In the genomic region with DNA sequence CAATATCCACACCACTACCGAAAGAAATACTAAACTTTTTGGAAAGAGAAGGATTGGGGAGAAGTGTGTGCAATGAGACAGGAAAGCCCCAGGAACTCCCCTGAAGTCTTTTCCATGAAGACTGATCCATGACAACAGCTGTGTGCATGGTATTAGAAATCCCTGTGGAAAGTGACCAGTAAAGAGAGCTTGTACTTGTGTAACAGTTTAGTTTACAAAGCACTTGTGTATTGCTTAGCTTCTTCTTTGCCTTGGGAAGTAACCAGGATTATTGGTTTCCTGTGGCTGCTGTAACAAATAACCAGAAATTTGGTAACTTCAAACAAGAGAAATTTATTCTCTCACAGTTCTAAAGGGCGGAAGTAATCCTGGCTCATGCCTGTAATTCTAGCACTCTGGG, we compare ENCODE assay signal across 39 cellular contexts.
"Had no signal": no experiment of that assay in that cellular context is flagged by ENCODE, and none has a peak within 500 bp of the region (broad histone marks: within the 10 kb centered on the region; RNA-seq: fewer than 3 reads in every experiment).

No MANE protein-coding gene starts in this region.

- H3K27ac Mint-ChIP-seq: activated B cell treated with CpG ODN at 0.5 μM for 24 hours; activated CD4-positive, alpha-beta memory T cell treated with anti-CD3 and anti-CD28 coated beads for 36 hours; activated CD4-positive, alpha-beta T cell treated with anti-CD3 and anti-CD28 coated beads, Interleukin-2, amount 10 ng/mL, durations not matched to agents 24 days and 14 days; activated CD8-positive, alpha-beta memory T cell treated with anti-CD3 and anti-CD28 coated beads, Interleukin-2, amount 10 ng/mL, durations not matched to agents 7 days and 5 days; activated CD8-positive, alpha-beta T cell treated with anti-CD3 and anti-CD28 coated beads for 36 hours; activated naive CD4-positive, alpha-beta T cell treated with anti-CD3 and anti-CD28 coated beads, Interleukin-2, amount 10 ng/mL, durations not matched to agents 7 days and 5 days; activated naive CD4-positive, alpha-beta T cell treated with anti-CD3 and anti-CD28 coated beads, Interleukin-2, amount 50 U/mL, for 24 hours; activated naive CD8-positive, alpha-beta T cell; activated naive CD8-positive, alpha-beta T cell treated with anti-CD3 and anti-CD28 coated beads, Interleukin-2, amount 10 ng/mL, durations not matched to agents 7 days and 5 days; activated naive CD8-positive, alpha-beta T cell treated with anti-CD3 and anti-CD28 coated beads, Interleukin-2, amount 50 U/mL, for 24 hours; activated T-cell treated with anti-CD3 and anti-CD28 coated beads, Interleukin-2, amount 50 U/mL, for 24 hours; activated T-helper 2 cell treated with anti-CD3 and anti-CD28 coated beads, Interferon-gamma antibody, Interleukin-2, Interleukin-4, amounts not matched to agents 10 μg/mL and 5 μg/mL and 100 μg/mL, durations not matched to agents 14 hours and 24 hours and 36 hours; T-helper 1 cell treated with Interleukin-12 subunit alpha and Interleukin-12 subunit beta and Interleukin-4 antibody, amounts not matched to agents 30 μg/mL and 1 μg/mL, for 36 hours; T-helper 2 cell treated with Interferon-gamma antibody and Interleukin-4, amounts not matched to agents 5 μg/mL and 100 μg/mL, for 36 hours had no signal

- DNase-seq: activated B cell treated with CpG ODN at 0.5 μM for 24 hours; activated CD4-positive, alpha-beta memory T cell treated with anti-CD3 and anti-CD28 coated beads for 36 hours; activated CD4-positive, alpha-beta T cell treated with anti-CD3 and anti-CD28 coated beads for 4 hours; activated CD4-positive, alpha-beta T cell treated with anti-CD3 and anti-CD28 coated beads, Interleukin-2, amount 10 ng/mL, durations not matched to agents 24 days and 14 days; activated CD4-positive, alpha-beta T cell treated with anti-CD3 and anti-CD28 coated beads, Interleukin-2, amount 50 U/mL, for 1 hour; activated CD4-positive, alpha-beta T cell treated with anti-CD3 and anti-CD28 coated beads, Interleukin-2, amount 50 U/mL, for 4 hours; activated CD4-positive, CD25-positive, alpha-beta regulatory T cell treated with anti-CD3 and anti-CD28 coated beads, Interleukin-2, amount 50 U/mL, for 72 hours; activated CD8-positive, alpha-beta memory T cell treated with anti-CD3 and anti-CD28 coated beads for 24 hours; activated CD8-positive, alpha-beta memory T cell treated with anti-CD3 and anti-CD28 coated beads, Interleukin-2, amount 10 ng/mL, durations not matched to agents 7 days and 5 days; activated CD8-positive, alpha-beta memory T cell treated with anti-CD3 and anti-CD28 coated beads, Interleukin-2, amount 50 U/mL, for 48 hours; activated CD8-positive, alpha-beta T cell treated with anti-CD3 and anti-CD28 coated beads for 36 hours; activated effector memory CD4-positive, alpha-beta T cell treated with Interleukin-2 at 50 U/mL for 16 hours; activated gamma-delta T cell; activated naive CD4-positive, alpha-beta T cell treated with anti-CD3 and anti-CD28 coated beads, Interleukin-2, amount 10 ng/mL, durations not matched to agents 7 days and 5 days; activated naive CD4-positive, alpha-beta T cell treated with Interleukin-2 at 50 U/mL for 16 hours; activated naive CD8-positive, alpha-beta T cell treated with anti-CD3 and anti-CD28 coated beads, Interleukin-2, amount 10 ng/mL, durations not matched to agents 7 days and 5 days; activated naive CD8-positive, alpha-beta T cell treated with anti-CD3 and anti-CD28 coated beads, Interleukin-2, amount 50 U/mL, for 24 hours; activated T-cell treated with anti-CD3 and anti-CD28 coated beads, Interleukin-2, amount 50 U/mL, for 24 hours; activated T-cell treated with anti-CD3 and anti-CD28 coated beads, Interleukin-2, amount 50 U/mL, for 48 hours; amygdala; aorta; body of pancreas; brain microvascular endothelial cell; caudate nucleus; cerebellar nuclear complex; T-helper 1 cell; T-helper 2 cell; T-helper 9 cell had no signal

- H3K9me3 ChIP-seq: body of pancreas had no signal

- H3K9me3 Mint-ChIP-seq: activated B cell treated with CpG ODN at 0.5 μM for 24 hours; activated CD4-positive, alpha-beta memory T cell treated with anti-CD3 and anti-CD28 coated beads for 36 hours; activated CD4-positive, alpha-beta T cell treated with anti-CD3 and anti-CD28 coated beads, Interleukin-2, amount 10 ng/mL, durations not matched to agents 24 days and 14 days; activated CD8-positive, alpha-beta T cell treated with anti-CD3 and anti-CD28 coated beads for 36 hours; activated naive CD4-positive, alpha-beta T cell treated with anti-CD3 and anti-CD28 coated beads, Interleukin-2, amount 10 ng/mL, durations not matched to agents 7 days and 5 days; activated naive CD4-positive, alpha-beta T cell treated with anti-CD3 and anti-CD28 coated beads, Interleukin-2, amount 50 U/mL, for 24 hours; activated naive CD8-positive, alpha-beta T cell treated with anti-CD3 and anti-CD28 coated beads, Interleukin-2, amount 10 ng/mL, durations not matched to agents 7 days and 5 days; activated naive CD8-positive, alpha-beta T cell treated with anti-CD3 and anti-CD28 coated beads, Interleukin-2, amount 50 U/mL, for 24 hours; activated T-cell treated with anti-CD3 and anti-CD28 coated beads, Interleukin-2, amount 50 U/mL, for 24 hours; activated T-helper 2 cell treated with anti-CD3 and anti-CD28 coated beads, Interferon-gamma antibody, Interleukin-2, Interleukin-4, amounts not matched to agents 10 μg/mL and 5 μg/mL and 100 μg/mL, durations not matched to agents 14 hours and 24 hours and 36 hours; central memory CD8-positive, alpha-beta T cell; T-helper 1 cell treated with Interleukin-12 subunit alpha and Interleukin-12 subunit beta and Interleukin-4 antibody, amounts not matched to agents 30 μg/mL and 1 μg/mL, for 36 hours; T-helper 2 cell treated with Interferon-gamma antibody and Interleukin-4, amounts not matched to agents 5 μg/mL and 100 μg/mL, for 36 hours had no signal

- H3K27ac ChIP-seq: body of pancreas, brain microvascular endothelial cell, cardiac muscle cell, VCaP had no signal

- ATAC-seq: activated CD8-positive, alpha-beta memory T cell treated with anti-CD3 and anti-CD28 coated beads, Interleukin-2, amount 10 ng/mL, durations not matched to agents 7 days and 5 days; activated CD8-positive, alpha-beta T cell treated with anti-CD3 and anti-CD28 coated beads for 36 hours; activated naive CD8-positive, alpha-beta T cell treated with anti-CD3 and anti-CD28 coated beads, Interleukin-2, amount 50 U/mL, for 24 hours; body of pancreas had no signal

- FAIRE-seq: astrocyte, bronchial epithelial cell, TTC549 had no signal

- H3K4me1 Mint-ChIP-seq: activated B cell treated with CpG ODN at 0.5 μM for 24 hours; activated CD4-positive, alpha-beta T cell treated with anti-CD3 and anti-CD28 coated beads, Interleukin-2, amount 10 ng/mL, durations not matched to agents 24 days and 14 days; activated CD8-positive, alpha-beta memory T cell treated with anti-CD3 and anti-CD28 coated beads, Interleukin-2, amount 10 ng/mL, durations not matched to agents 7 days and 5 days; activated naive CD4-positive, alpha-beta T cell treated with anti-CD3 and anti-CD28 coated beads, Interleukin-2, amount 10 ng/mL, durations not matched to agents 7 days and 5 days; activated naive CD4-positive, alpha-beta T cell treated with anti-CD3 and anti-CD28 coated beads, Interleukin-2, amount 50 U/mL, for 24 hours; activated naive CD8-positive, alpha-beta T cell treated with anti-CD3 and anti-CD28 coated beads, Interleukin-2, amount 50 U/mL, for 24 hours; central memory CD8-positive, alpha-beta T cell had no signal

- H3K4me3 ChIP-seq: body of pancreas, cardiac muscle cell had no signal

- H3K4me3 Mint-ChIP-seq: activated B cell treated with CpG ODN at 0.5 μM for 24 hours; activated CD4-positive, alpha-beta memory T cell treated with anti-CD3 and anti-CD28 coated beads for 36 hours; activated CD4-positive, alpha-beta T cell treated with anti-CD3 and anti-CD28 coated beads, Interleukin-2, amount 10 ng/mL, durations not matched to agents 24 days and 14 days; activated CD8-positive, alpha-beta memory T cell treated with anti-CD3 and anti-CD28 coated beads, Interleukin-2, amount 10 ng/mL, durations not matched to agents 7 days and 5 days; activated CD8-positive, alpha-beta T cell treated with anti-CD3 and anti-CD28 coated beads for 36 hours; activated naive CD4-positive, alpha-beta T cell treated with anti-CD3 and anti-CD28 coated beads, Interleukin-2, amount 10 ng/mL, durations not matched to agents 7 days and 5 days; activated naive CD4-positive, alpha-beta T cell treated with anti-CD3 and anti-CD28 coated beads, Interleukin-2, amount 50 U/mL, for 24 hours; activated naive CD8-positive, alpha-beta T cell; activated naive CD8-positive, alpha-beta T cell treated with anti-CD3 and anti-CD28 coated beads, Interleukin-2, amount 10 ng/mL, durations not matched to agents 7 days and 5 days; activated naive CD8-positive, alpha-beta T cell treated with anti-CD3 and anti-CD28 coated beads, Interleukin-2, amount 50 U/mL, for 24 hours; activated T-cell treated with anti-CD3 and anti-CD28 coated beads, Interleukin-2, amount 50 U/mL, for 24 hours; central memory CD8-positive, alpha-beta T cell; T-helper 1 cell treated with Interleukin-12 subunit alpha and Interleukin-12 subunit beta and Interleukin-4 antibody, amounts not matched to agents 30 μg/mL and 1 μg/mL, for 36 hours; T-helper 2 cell treated with Interferon-gamma antibody and Interleukin-4, amounts not matched to agents 5 μg/mL and 100 μg/mL, for 36 hours had no signal

- H3K4me1 ChIP-seq: body of pancreas had no signal

- H3K27me3 Mint-ChIP-seq: activated B cell treated with CpG ODN at 0.5 μM for 24 hours; activated CD4-positive, alpha-beta memory T cell treated with anti-CD3 and anti-CD28 coated beads for 36 hours; activated CD4-positive, alpha-beta T cell treated with anti-CD3 and anti-CD28 coated beads, Interleukin-2, amount 10 ng/mL, durations not matched to agents 24 days and 14 days; activated CD8-positive, alpha-beta memory T cell treated with anti-CD3 and anti-CD28 coated beads, Interleukin-2, amount 10 ng/mL, durations not matched to agents 7 days and 5 days; activated CD8-positive, alpha-beta T cell treated with anti-CD3 and anti-CD28 coated beads for 36 hours; activated naive CD4-positive, alpha-beta T cell treated with anti-CD3 and anti-CD28 coated beads, Interleukin-2, amount 10 ng/mL, durations not matched to agents 7 days and 5 days; activated naive CD4-positive, alpha-beta T cell treated with anti-CD3 and anti-CD28 coated beads, Interleukin-2, amount 50 U/mL, for 24 hours; activated naive CD8-positive, alpha-beta T cell; activated naive CD8-positive, alpha-beta T cell treated with anti-CD3 and anti-CD28 coated beads, Interleukin-2, amount 10 ng/mL, durations not matched to agents 7 days and 5 days; activated naive CD8-positive, alpha-beta T cell treated with anti-CD3 and anti-CD28 coated beads, Interleukin-2, amount 50 U/mL, for 24 hours; activated T-cell treated with anti-CD3 and anti-CD28 coated beads, Interleukin-2, amount 50 U/mL, for 24 hours; central memory CD8-positive, alpha-beta T cell had no signal

- H3K36me3 ChIP-seq: brain microvascular endothelial cell, cardiac muscle cell had no signal

- H3K27me3 ChIP-seq: body of pancreas, brain microvascular endothelial cell, cardiac muscle cell had no signal

- H3K36me3 Mint-ChIP-seq: activated naive CD4-positive, alpha-beta T cell treated with anti-CD3 and anti-CD28 coated beads, Interleukin-2, amount 10 ng/mL, durations not matched to agents 7 days and 5 days had no signal
